In genomic region chr7:148809856-148810255, GRCh38 we compare ENCODE assay signal across 17 cellular contexts.
A peak's percentile ranks its signal among the peaks of the same experiment; 100 is the strongest.
DNase-seq lines count a peak whose midpoint lies in the region; ATAC-seq and TF ChIP-seq lines count a peak whose summit lies in the region.
"Had no signal": no experiment of that assay in that cellular context is flagged by ENCODE, and none has a peak within 500 bp of the region (broad histone marks: within the 10 kb centered on the region; RNA-seq: fewer than 3 reads in every experiment).

No MANE protein-coding gene starts in this region.

- H3K9me3 Mint-ChIP-seq in activated T-helper 1 cell treated with anti-CD3 and anti-CD28 coated beads, Interleukin-12 subunit alpha, Interleukin-12 subunit beta, Interleukin-2, Interleukin-4 antibody, amounts not matched to agents 30 ng/mL and 10 ng/mL and 1 ng/mL, durations not matched to agents 14 hours and 24 hours and 36 hours, result no peaks in the 10 kb centered on the region
- H3K9me3 Mint-ChIP-seq: activated CD4-positive, alpha-beta memory T cell treated with anti-CD3 and anti-CD28 coated beads for 36 hours had no signal

- 92% methylated on average over 2 of the region's 4 CpGs for WGBS in right lobe of liver (ENCODE audit: insufficient coverage, low coverage, low lambda C conversion rate, missing lambda C conversion rate)

- no peak for TF ChIP-seq POLR2A in right lobe of liver (IDR thresholded peaks at IDR 0.05)

- DNase-seq in cardiac muscle cell (ENCODE audit: low read depth in 1 of 2, low spot score in 1 of 2) (no peak), left cardiac atrium (no peak), right lobe of liver (no peak), NOMO-1 treated with dmso at 0.1 percent for 144 hours (lab: John Stamatoyannopoulos, UW; ENCODE audit: unreplicated experiment) (no peak), midbrain (lab: John Stamatoyannopoulos, UW) (no peak), CD1c-positive myeloid dendritic cell (ENCODE audit: extremely low spot score) (no peak)
- no peak for DNase-seq in activated T-helper 1 cell treated with anti-CD3 and anti-CD28 coated beads, Interleukin-12 subunit alpha, Interleukin-12 subunit beta, Interleukin-2, Interleukin-4 antibody, amounts not matched to agents 30 ng/mL and 10 ng/mL and 1 ng/mL, durations not matched to agents 14 hours and 24 hours and 36 hours (ENCODE audit: low spot score)
- DNase-seq: activated CD4-positive, alpha-beta memory T cell treated with anti-CD3 and anti-CD28 coated beads for 36 hours; activated T-cell treated with anti-CD3 and anti-CD28 coated beads, Interleukin-2, amount 50 U/mL, for 1 hour; adrenal gland; EL; Karpas-422; NCI-H2029 treated with DMSO at 0.1 percent for 48 hours; NCI-H524; retina had no signal

- peaks cover 29% of the 10 kb centered on the region for H3K36me3 ChIP-seq in cardiac muscle cell
- H3K36me3 ChIP-seq in right lobe of liver, result peaks cover 0 to 2% (median 0%) of the 10 kb centered on the region in 4 donors
- H3K36me3 ChIP-seq: adrenal gland, thoracic aorta had no signal

- H3K4me3 ChIP-seq in cardiac muscle cell (no peak overlapping the region), right lobe of liver (no peak overlapping the region)
- H3K4me3 ChIP-seq: adrenal gland, thoracic aorta had no signal

- ATAC-seq in left cardiac atrium, result no peak
- ATAC-seq in right lobe of liver, result peak in 3 of 4 donors; percentile 20 to 36 (median 35)

- peaks cover 44% of the 10 kb centered on the region for H3K36me3 Mint-ChIP-seq in activated T-helper 1 cell treated with anti-CD3 and anti-CD28 coated beads, Interleukin-12 subunit alpha, Interleukin-12 subunit beta, Interleukin-2, Interleukin-4 antibody, amounts not matched to agents 30 ng/mL and 10 ng/mL and 1 ng/mL, durations not matched to agents 14 hours and 24 hours and 36 hours (ENCODE audit: low read depth)

- no peaks in the 10 kb centered on the region for H3K9me3 ChIP-seq in cardiac muscle cell (ENCODE audit: low read depth)
- no peaks in the 10 kb centered on the region for H3K9me3 ChIP-seq in right lobe of liver
- H3K9me3 ChIP-seq: adrenal gland, thoracic aorta had no signal

- H3K27ac ChIP-seq in cardiac muscle cell (peak overlapping the region; percentile 68), right lobe of liver (no peak overlapping the region)
- H3K27ac ChIP-seq: adrenal gland, epithelial cell of prostate, thoracic aorta had no signal

- no peak overlapping the region for H3K4me3 Mint-ChIP-seq in activated T-helper 1 cell treated with anti-CD3 and anti-CD28 coated beads, Interleukin-12 subunit alpha, Interleukin-12 subunit beta, Interleukin-2, Interleukin-4 antibody, amounts not matched to agents 30 ng/mL and 10 ng/mL and 1 ng/mL, durations not matched to agents 14 hours and 24 hours and 36 hours
- H3K4me3 Mint-ChIP-seq: activated CD4-positive, alpha-beta memory T cell treated with anti-CD3 and anti-CD28 coated beads for 36 hours had no signal

- peak overlapping the region; percentile 26 for H3K27ac Mint-ChIP-seq in activated T-helper 1 cell treated with anti-CD3 and anti-CD28 coated beads, Interleukin-12 subunit alpha, Interleukin-12 subunit beta, Interleukin-2, Interleukin-4 antibody, amounts not matched to agents 30 ng/mL and 10 ng/mL and 1 ng/mL, durations not matched to agents 14 hours and 24 hours and 36 hours
- H3K27ac Mint-ChIP-seq: activated CD4-positive, alpha-beta memory T cell treated with anti-CD3 and anti-CD28 coated beads for 36 hours had no signal

- no peaks in the 10 kb centered on the region for H3K27me3 Mint-ChIP-seq in activated T-helper 1 cell treated with anti-CD3 and anti-CD28 coated beads, Interleukin-12 subunit alpha, Interleukin-12 subunit beta, Interleukin-2, Interleukin-4 antibody, amounts not matched to agents 30 ng/mL and 10 ng/mL and 1 ng/mL, durations not matched to agents 14 hours and 24 hours and 36 hours (ENCODE audit: insufficient read depth)
- H3K27me3 Mint-ChIP-seq: activated CD4-positive, alpha-beta memory T cell treated with anti-CD3 and anti-CD28 coated beads for 36 hours had no signal

- H3K4me1 Mint-ChIP-seq in activated T-helper 1 cell treated with anti-CD3 and anti-CD28 coated beads, Interleukin-12 subunit alpha, Interleukin-12 subunit beta, Interleukin-2, Interleukin-4 antibody, amounts not matched to agents 30 ng/mL and 10 ng/mL and 1 ng/mL, durations not matched to agents 14 hours and 24 hours and 36 hours (ENCODE audit: low read depth), result no peaks in the 10 kb centered on the region

- no peak for TF ChIP-seq CTCF in cardiac muscle cell (IDR thresholded peaks at IDR 0.05; ENCODE audit: low read depth, low read length)
- no peak for TF ChIP-seq CTCF in right lobe of liver (IDR thresholded peaks at IDR 0.05)

- H3K4me1 ChIP-seq in cardiac muscle cell (ENCODE audit: low read depth) (no peaks in the 10 kb centered on the region), right lobe of liver (no peaks in the 10 kb centered on the region)
- H3K4me1 ChIP-seq: adrenal gland had no signal

- H3K27me3 ChIP-seq in cardiac muscle cell (no peaks in the 10 kb centered on the region), right lobe of liver (no peaks in the 10 kb centered on the region)
- H3K27me3 ChIP-seq: adrenal gland had no signal

- intact Hi-C loops in left cardiac atrium (cut with DNase I), result no loop called here
- intact Hi-C loops in activated T-helper 1 cell treated with anti-CD3 and anti-CD28 coated beads, Interleukin-12 subunit alpha, Interleukin-12 subunit beta, Interleukin-2, Interleukin-4 antibody, amounts not matched to agents 30 ng/mL and 10 ng/mL and 1 ng/mL, durations not matched to agents 14 hours and 24 hours and 36 hours (cut with micrococcal nuclease), result no loop called here
- intact Hi-C loops in right lobe of liver (cut with DNase I), result no loop called here

Comparison
In these comparisons a context has a peak if more than half of its experiments do, and no peak if none do; other contexts are left out.
1. ATAC-seq: peak in right lobe of liver (3 of 4); none in left cardiac atrium (0 of 2).